ENCODE assay signal across 8 cellular contexts in genomic region chr5:16489322-16489791, GRCh38. TPM values are rescaled to one million over a fixed set of nuclear protein-coding genes. Genes with fewer than 3 reads are reported as not detected.
DNase-seq lines count a peak whose midpoint lies in the region; ATAC-seq and FAIRE-seq lines count a peak whose summit lies in the region.

No MANE protein-coding gene starts in this region.

- H3K4me1 Mint-ChIP-seq in activated CD4-positive, alpha-beta T cell treated with anti-CD3 and anti-CD28 coated beads, Interleukin-2, amount 10 ng/mL, durations not matched to agents 7 days and 5 days = peaks cover 12% of the 10 kb centered on the region

- peaks cover 2% of the 10 kb centered on the region for H3K9me3 Mint-ChIP-seq in activated CD4-positive, alpha-beta T cell treated with anti-CD3 and anti-CD28 coated beads, Interleukin-2, amount 10 ng/mL, durations not matched to agents 7 days and 5 days

- CTCF ChIA-PET in activated CD4-positive, alpha-beta T cell treated with anti-CD3 and anti-CD28 coated beads, Interleukin-2, amount 10 ng/mL, durations not matched to agents 7 days and 5 days (lab: Charles Lee) = no interaction called here

- no peak overlapping the region for H3K4me3 Mint-ChIP-seq in activated CD4-positive, alpha-beta T cell treated with anti-CD3 and anti-CD28 coated beads, Interleukin-2, amount 10 ng/mL, durations not matched to agents 7 days and 5 days

- peak; percentile 87 for FAIRE-seq in colon (lab: Jason Lieb, UNC)

- peak; percentile 79 for ATAC-seq in GM18861 (IDR thresholded peaks at IDR 0.05; ENCODE audit: unreplicated experiment)
- ATAC-seq in HG03520 (IDR thresholded peaks at IDR 0.05; ENCODE audit: unreplicated experiment) = peak; percentile 75

- peak; percentile 68 for DNase-seq in AG20443 (ENCODE audit: low spot score)
- peak; percentile 49 for DNase-seq in NOMO-1 treated with dmso at 0.1 percent for 144 hours (lab: John Stamatoyannopoulos, UW; ENCODE audit: unreplicated experiment)
- peak; percentile 84 for DNase-seq in medulla oblongata (ENCODE audit: extremely low spot score)
- DNase-seq in activated gamma-delta T cell (lab: John Stamatoyannopoulos, UW) = no peak
- no peak for DNase-seq in activated CD4-positive, alpha-beta T cell treated with anti-CD3 and anti-CD28 coated beads, Interleukin-2, amount 10 ng/mL, durations not matched to agents 7 days and 5 days

- peaks cover 3% of the 10 kb centered on the region for H3K36me3 Mint-ChIP-seq in activated CD4-positive, alpha-beta T cell treated with anti-CD3 and anti-CD28 coated beads, Interleukin-2, amount 10 ng/mL, durations not matched to agents 7 days and 5 days (ENCODE audit: low read depth)

- no peaks in the 10 kb centered on the region for H3K27me3 Mint-ChIP-seq in activated CD4-positive, alpha-beta T cell treated with anti-CD3 and anti-CD28 coated beads, Interleukin-2, amount 10 ng/mL, durations not matched to agents 7 days and 5 days

- H3K27ac Mint-ChIP-seq in activated CD4-positive, alpha-beta T cell treated with anti-CD3 and anti-CD28 coated beads, Interleukin-2, amount 10 ng/mL, durations not matched to agents 7 days and 5 days = no peak overlapping the region

- POLR2A ChIA-PET in activated CD4-positive, alpha-beta T cell treated with anti-CD3 and anti-CD28 coated beads, Interleukin-2, amount 10 ng/mL, durations not matched to agents 7 days and 5 days (lab: Charles Lee) = no interaction called here

RNA-seq across cellular contexts. Expression of gene ZNF622, which starts 23.8 kb away (rescaled TPM):
- 10 to 100 TPM; 28.7 to 30.9 TPM for total RNA-seq in activated CD4-positive, alpha-beta T cell treated with anti-CD3 and anti-CD28 coated beads, Interleukin-2, amount 10 ng/mL, durations not matched to agents 7 days and 5 days

Comparison
In these comparisons a context has a peak if more than half of its experiments do, and no peak if none do; other contexts are left out.
1. DNase-seq: peak in AG20443 (single experiment), NOMO-1 treated with dmso at 0.1 percent for 144 hours (single experiment) and medulla oblongata (single experiment); none in activated gamma-delta T cell (single experiment) and activated CD4-positive, alpha-beta T cell treated with anti-CD3 and anti-CD28 coated beads, Interleukin-2, amount 10 ng/mL, durations not matched to agents 7 days and 5 days (single experiment).